Comparison of ENCODE assay signal across 8 cellular contexts in genomic region chr1:112713466-112714312, GRCh38. TPM values are rescaled to one million over a fixed set of nuclear protein-coding genes. Genes with fewer than 3 reads are reported as not detected.
DNase-seq lines count a peak whose midpoint lies in the region; TF ChIP-seq lines count a peak whose summit lies in the region.

No MANE protein-coding gene starts in this region.

- CTCF ChIA-PET in MCF 10A (lab: Yijun Ruan, JAX) = interaction anchor here (0.5 to 15.1 kb wide), 8 partner anchors 42 to 359 kb away, joined by 3 to 838 read pairs (median 4); partner anchors contain the start of genes CAPZA1 and LRIG2

- TF ChIP-seq CTCF in breast epithelium (IDR thresholded peaks at IDR 0.05) (peak in 1 of 3 donors; percentile 9), MCF 10A (IDR thresholded peaks at IDR 0.05; ENCODE audit: unreplicated experiment) (no peak), endothelial cell (IDR thresholded peaks at IDR 0.05; ENCODE audit: unreplicated experiment) (no peak), osteocyte (IDR thresholded peaks at IDR 0.05) (no peak)

- H3K9ac ChIP-seq in NT2/D1 (ENCODE audit: insufficient read length, low read depth) = peak overlapping the region; percentile 76

- H3K9me3 Mint-ChIP-seq in MCF 10A (ENCODE audit: unreplicated experiment) (no peaks in the 10 kb centered on the region), endothelial cell (ENCODE audit: unreplicated experiment) (no peaks in the 10 kb centered on the region), osteocyte (ENCODE audit: unreplicated experiment) (no peaks in the 10 kb centered on the region)

- DNase-seq in breast epithelium (ENCODE audit: low spot score in 2 of 2) = peak in 1 of 2 donors; percentile 63
- no peak for DNase-seq in MCF 10A (ENCODE audit: unreplicated experiment)
- no peak for DNase-seq in NT2/D1 (ENCODE audit: low read depth, low spot score)
- DNase-seq in endothelial cell (ENCODE audit: low spot score) = no peak
- no peak for DNase-seq in osteocyte (ENCODE audit: extremely low spot score, unreplicated experiment)
- no peak for DNase-seq in stimulated activated CD4-positive, alpha-beta T cell treated with anti-CD3 and anti-CD28 coated beads, Interleukin-4, amount 100 ng/mL, for 4 hours
- no peak for DNase-seq in NCI-H2227 treated with DMSO at 0.1 percent for 48 hours (lab: John Stamatoyannopoulos, UW)
- DNase-seq in NCI-H2029 (lab: John Stamatoyannopoulos, UW) = no peak

- H3K27me3 Mint-ChIP-seq in MCF 10A (ENCODE audit: insufficient read depth, unreplicated experiment) (no peaks in the 10 kb centered on the region), endothelial cell (ENCODE audit: unreplicated experiment) (peaks cover 18% of the 10 kb centered on the region), osteocyte (ENCODE audit: unreplicated experiment) (no peaks in the 10 kb centered on the region)

- H3K36me3 Mint-ChIP-seq in MCF 10A (ENCODE audit: insufficient read depth, unreplicated experiment) = no peaks in the 10 kb centered on the region
- peaks cover 11% of the 10 kb centered on the region for H3K36me3 Mint-ChIP-seq in endothelial cell (ENCODE audit: low read depth, unreplicated experiment)
- no peaks in the 10 kb centered on the region for H3K36me3 Mint-ChIP-seq in osteocyte (ENCODE audit: unreplicated experiment)

- intact Hi-C loops in breast epithelium (cut with DNase I; ENCODE audit: low total_unique reads) = no loop called here
- intact Hi-C loops in MCF 10A (cut with micrococcal nuclease) = no loop called here

- no peaks in the 10 kb centered on the region for H3K9me3 ChIP-seq in breast epithelium
- H3K9me3 ChIP-seq in NT2/D1 (ENCODE audit: insufficient read depth, low read length) = no peaks in the 10 kb centered on the region

- H3K4me1 Mint-ChIP-seq in MCF 10A (ENCODE audit: insufficient read depth, unreplicated experiment) (peaks cover 4% of the 10 kb centered on the region), endothelial cell (ENCODE audit: unreplicated experiment) (peaks cover 16% of the 10 kb centered on the region), osteocyte (ENCODE audit: unreplicated experiment) (peaks cover 18% of the 10 kb centered on the region)

- peak overlapping the region; percentile 36 to 78 for H3K27ac ChIP-seq in breast epithelium

- H3K4me1 ChIP-seq in breast epithelium = no peaks in the 10 kb centered on the region
- peaks cover 26% of the 10 kb centered on the region for H3K4me1 ChIP-seq in NT2/D1 (ENCODE audit: insufficient read depth, insufficient read length)

- no TSS peak for BruUV-seq in MCF 10A (replicated peaks; lab: Mats Ljungman, UMichigan)

- H3K27me3 ChIP-seq in breast epithelium = no peaks in the 10 kb centered on the region
- H3K27me3 ChIP-seq in NT2/D1 (ENCODE audit: insufficient read depth, insufficient read length) = peaks cover 41% of the 10 kb centered on the region

- H3K4me3 ChIP-seq in breast epithelium (peak overlapping the region; percentile 49 to 89 (median 74)), NT2/D1 (ENCODE audit: insufficient read length, low read depth) (peak overlapping the region; percentile 68)

- TF ChIP-seq POLR2A in breast epithelium (IDR thresholded peaks at IDR 0.05) = no peak

- H3K4me3 Mint-ChIP-seq in MCF 10A (ENCODE audit: unreplicated experiment) = no peak overlapping the region
- H3K4me3 Mint-ChIP-seq in endothelial cell (ENCODE audit: unreplicated experiment) = peak overlapping the region; percentile 79
- peak overlapping the region; percentile 81 for H3K4me3 Mint-ChIP-seq in osteocyte (ENCODE audit: unreplicated experiment)

- H3K36me3 ChIP-seq in breast epithelium (no peaks in the 10 kb centered on the region), NT2/D1 (ENCODE audit: insufficient read depth, insufficient read length, low read length) (peaks cover 11% of the 10 kb centered on the region)

- H3K27ac Mint-ChIP-seq in MCF 10A (ENCODE audit: low read depth, unreplicated experiment) = no peak overlapping the region
- peak overlapping the region; percentile 3 for H3K27ac Mint-ChIP-seq in endothelial cell (ENCODE audit: unreplicated experiment)
- no peak overlapping the region for H3K27ac Mint-ChIP-seq in osteocyte (ENCODE audit: unreplicated experiment)

- POLR2A ChIA-PET in MCF 10A (lab: Yijun Ruan, JAX) = interaction anchor here (2.0 to 2.8 kb wide), 2 partner anchors 94 to 317 kb away, joined by 7 to 14 read pairs; partner anchors contain the start of genes CAPZA1, CTTNBP2NL and ST7L

RNA-seq across cellular contexts. Expression of gene PPM1J, which starts 1.4 kb away (rescaled TPM):
- total RNA-seq in breast epithelium (1 to 10 TPM in 2 of 3 donors, under 1 TPM in 1; 0.32 to 5.3 (median 4.9) TPM), MCF 10A (2022) (0.88 and 1.5 TPM in 2 replicates), endothelial cell (ENCODE audit: unreplicated experiment) (1.6 TPM), osteocyte (0.67 and 1.1 TPM in 2 replicates)

RNA-seq across cellular contexts. Expression of gene RHOC, which starts 6.8 kb away (rescaled TPM):
- total RNA-seq in breast epithelium = 100 to 1,000 TPM; 150 to 302 (median 235) TPM
- total RNA-seq in MCF 10A (2022) = 253 and 294 TPM in 2 replicates
- total RNA-seq in endothelial cell (ENCODE audit: unreplicated experiment) = 300 TPM
- total RNA-seq in osteocyte = 285 and 296 TPM in 2 replicates

RNA-seq across cellular contexts. Expression of gene MOV10, which starts 39.2 kb away (rescaled TPM):
- total RNA-seq in breast epithelium = 10 to 100 TPM; 14.7 to 52.2 (median 42.6) TPM
- total RNA-seq in MCF 10A (2022) = 54.9 and 55.6 TPM in 2 replicates
- 43.5 TPM for total RNA-seq in endothelial cell (ENCODE audit: unreplicated experiment)
- 85.1 and 87.4 TPM in 2 replicates for total RNA-seq in osteocyte
